8 cellular contexts compared by ENCODE assay signal in the genomic region with DNA sequence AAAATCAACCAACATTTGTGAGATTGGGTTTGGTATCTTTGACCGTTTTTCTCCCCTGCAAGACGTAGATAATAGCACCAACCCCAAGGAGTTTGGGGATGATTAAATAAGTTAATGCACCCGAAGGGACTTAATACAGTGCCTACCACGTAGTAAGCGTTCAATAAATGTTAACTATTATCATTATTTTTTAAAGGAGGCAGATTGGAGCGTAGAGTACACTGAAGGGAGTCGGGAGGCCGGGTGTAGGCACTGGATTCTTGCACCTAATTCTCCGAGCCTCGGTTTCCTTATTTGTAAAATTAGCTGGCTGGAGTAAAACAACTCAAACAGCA. TPM values are rescaled to one million over a fixed set of nuclear protein-coding genes. Genes with fewer than 3 reads are reported as not detected.
DNase-seq lines count a peak whose midpoint lies in the region; ATAC-seq, FAIRE-seq and TF ChIP-seq lines count a peak whose summit lies in the region.

No MANE protein-coding gene starts in this region.

- CTCF ChIA-PET in RWPE1 (lab: Yijun Ruan, JAX) = interaction anchor here (1.0 to 2.6 kb wide), 3 partner anchors 14 to 101 kb away, joined by 3 to 16 read pairs (median 4); no protein-coding TSS in a partner anchor

- H3K4me3 ChIP-seq in fibroblast of lung (replicated peaks in 1 of 4; ENCODE audit: control extremely low read depth in 1 of 4, insufficient read depth in 1 of 4, low read depth in 3 of 4, low read length in 4 of 4) (peak overlapping the region; percentile 15 to 88 (median 85)), rectal smooth muscle tissue (ENCODE audit: low read length) (peak overlapping the region; percentile 97)

- H3K36me3 ChIP-seq in fibroblast of lung (ENCODE audit: control insufficient read depth, insufficient read depth, low read length) (no peaks in the 10 kb centered on the region), rectal smooth muscle tissue (ENCODE audit: control insufficient read depth, insufficient read depth, low read length) (no peaks in the 10 kb centered on the region)

- DNase-seq in RWPE1 (ENCODE audit: low spot score) (no peak), fibroblast of lung (ENCODE audit: low read depth in 2 of 2) (no peak), urothelium cell line (ENCODE audit: low spot score) (no peak), NCI-H1048 (lab: John Stamatoyannopoulos, UW) (no peak), cerebellar cortex (ENCODE audit: low spot score) (no peak)

- peak overlapping the region; percentile 86 for H3K27ac ChIP-seq in RWPE1
- peak overlapping the region; percentile 88 for H3K27ac ChIP-seq in fibroblast of lung (ENCODE audit: insufficient read depth, low read length)
- no peak overlapping the region for H3K27ac ChIP-seq in rectal smooth muscle tissue (ENCODE audit: low read depth, low read length)

- peaks cover 6% of the 10 kb centered on the region for H3K4me1 ChIP-seq in fibroblast of lung (ENCODE audit: control insufficient read depth, extremely low read depth, insufficient read depth, low read length)
- H3K4me1 ChIP-seq in rectal smooth muscle tissue (ENCODE audit: control insufficient read depth, insufficient read depth, low read length) = peaks cover 23% of the 10 kb centered on the region

- H4K20me1 ChIP-seq in fibroblast of lung (ENCODE audit: control insufficient read depth, extremely low read depth, insufficient read depth, low read length) = no peaks in the 10 kb centered on the region

- POLR2A ChIA-PET in RWPE1 (lab: Yijun Ruan, JAX; ENCODE audit: low non-redundant PET) = interaction anchor here (0.5 to 0.8 kb wide), 2 partner anchors 100 to 818 kb away, joined by 3 to 10 read pairs; no protein-coding TSS in a partner anchor

- FAIRE-seq in urothelium cell line (lab: Jason Lieb, UNC) = no peak

- H2AFZ ChIP-seq in fibroblast of lung (ENCODE audit: low read length) = peak overlapping the region; percentile 79

- no peak for TF ChIP-seq CTCF in RWPE1 (conservative IDR thresholded peaks at IDR 0.05; ENCODE audit: low read depth)
- no peak for TF ChIP-seq CTCF in fibroblast of lung (conservative IDR thresholded peaks at IDR 0.05 in 1 of 2, IDR thresholded peaks at IDR 0.05 in 1 of 2; ENCODE audit: low read depth in 1 of 2, low read length in 2 of 2)

- ATAC-seq in GM18907 (IDR thresholded peaks at IDR 0.05; ENCODE audit: unreplicated experiment) (peak; percentile 5), GM18498 (IDR thresholded peaks at IDR 0.05; ENCODE audit: unreplicated experiment) (no peak)

- H3K9me3 ChIP-seq in fibroblast of lung (ENCODE audit: control insufficient read depth, insufficient read depth, low read depth, low read length) = no peaks in the 10 kb centered on the region

- H3K27me3 ChIP-seq in fibroblast of lung (ENCODE audit: control insufficient read depth, insufficient read depth, low read length) = no peaks in the 10 kb centered on the region
- H3K27me3 ChIP-seq in rectal smooth muscle tissue (ENCODE audit: control insufficient read depth, insufficient read depth, low read length) = no peaks in the 10 kb centered on the region

- H3K79me2 ChIP-seq in fibroblast of lung (ENCODE audit: control insufficient read depth, insufficient read depth, low read length) = peaks cover 46% of the 10 kb centered on the region

- H3K9ac ChIP-seq in fibroblast of lung (ENCODE audit: insufficient read depth, low read length) (peak overlapping the region; percentile 97), rectal smooth muscle tissue (ENCODE audit: low read length) (peak overlapping the region; percentile 24)

- peak overlapping the region; percentile 71 for H3K4me2 ChIP-seq in fibroblast of lung (ENCODE audit: extremely low read depth, insufficient read depth, low read length)

RNA-seq across cellular contexts. Expression of gene FRS2, which starts 0.4 kb away (rescaled TPM):
- total RNA-seq in fibroblast of lung = 41.3 and 45.9 TPM in 2 replicates
- 22.7 and 37.1 TPM in 2 replicates for polyA plus RNA-seq in fibroblast of lung
- polyA plus RNA-seq in fibroblast of lung (2012) = 11.7 and 18.7 TPM in 2 replicates
- 6.7 and 8.2 TPM in 2 replicates for polyA minus RNA-seq in fibroblast of lung (ENCODE audit: low replicate concordance)
